Comparison of ENCODE assay signal across 14 cellular contexts in the genomic region with DNA sequence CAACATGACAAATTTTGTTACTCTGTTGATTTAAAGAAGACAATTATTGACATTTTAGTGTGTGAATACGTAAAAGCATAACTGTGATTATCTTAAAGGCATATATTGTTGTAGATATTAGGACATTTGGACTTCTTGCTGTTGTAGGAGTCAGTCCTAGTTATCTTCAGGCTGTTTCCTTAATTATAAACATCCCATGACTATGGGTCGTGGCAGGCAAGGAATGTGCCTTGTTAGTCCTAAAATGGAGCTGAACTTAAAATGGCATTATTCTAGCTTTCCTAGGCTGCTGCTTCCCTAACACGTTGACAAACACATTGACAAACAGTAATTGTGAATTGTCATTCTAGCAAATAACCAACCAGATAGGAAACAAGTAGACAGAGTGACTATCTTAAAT. TPM values are rescaled to one million over a fixed set of nuclear protein-coding genes. Genes with fewer than 3 reads are reported as not detected.
DNase-seq lines count a peak whose midpoint lies in the region; TF ChIP-seq lines count a peak whose summit lies in the region.
"Had no signal": no experiment of that assay in that cellular context is flagged by ENCODE, and none has a peak within 500 bp of the region (broad histone marks: within the 10 kb centered on the region; RNA-seq: fewer than 3 reads in every experiment).

No MANE protein-coding gene starts in this region.

- no peak overlapping the region for H3K4me3 ChIP-seq in breast epithelium

- CTCF ChIA-PET in MCF 10A (lab: Yijun Ruan, JAX): interaction anchor here (0.5 to 5.5 kb wide), 16 partner anchors 9 to 365 kb away, joined by 3 to 46 read pairs (median 4); no protein-coding TSS in a partner anchor
- CTCF ChIA-PET in activated CD4-positive, alpha-beta memory T cell treated with anti-CD3 and anti-CD28 coated beads for 36 hours (lab: Charles Lee): interaction anchor here (0.8 to 1.5 kb wide), 3 partner anchors 29 to 365 kb away, joined by 3 to 6 read pairs (median 4); no protein-coding TSS in a partner anchor
- CTCF ChIA-PET in Calu3 (lab: Charles Lee): interaction anchor here (1.2 to 3.1 kb wide), 3 partner anchors 23 to 365 kb away, joined by 5 to 16 read pairs (median 7); no protein-coding TSS in a partner anchor

- peaks cover 25% of the 10 kb centered on the region for H3K36me3 Mint-ChIP-seq in MCF 10A (ENCODE audit: insufficient read depth, unreplicated experiment)
- peaks cover 7% of the 10 kb centered on the region for H3K36me3 Mint-ChIP-seq in activated CD4-positive, alpha-beta memory T cell treated with anti-CD3 and anti-CD28 coated beads for 36 hours
- H3K36me3 Mint-ChIP-seq in glutamatergic neuron (ENCODE audit: unreplicated experiment): no peaks in the 10 kb centered on the region
- peaks cover 3% of the 10 kb centered on the region for H3K36me3 Mint-ChIP-seq in type B pancreatic cell
- H3K36me3 Mint-ChIP-seq in Calu3 (ENCODE audit: insufficient read depth, unreplicated experiment): peaks cover 47% of the 10 kb centered on the region

- no TSS peak for BruUV-seq in MCF 10A (replicated peaks; lab: Mats Ljungman, UMichigan)
- no TSS peak for BruUV-seq in Calu3 (replicated peaks; lab: Mats Ljungman, UMichigan)

- H3K4me3 Mint-ChIP-seq in MCF 10A (ENCODE audit: unreplicated experiment): peak overlapping the region; percentile 88
- peak overlapping the region; percentile 80 for H3K4me3 Mint-ChIP-seq in activated CD4-positive, alpha-beta memory T cell treated with anti-CD3 and anti-CD28 coated beads for 36 hours
- H3K4me3 Mint-ChIP-seq in glutamatergic neuron (ENCODE audit: unreplicated experiment): peak overlapping the region; percentile 67
- peak overlapping the region; percentile 78 for H3K4me3 Mint-ChIP-seq in type B pancreatic cell
- no peak overlapping the region for H3K4me3 Mint-ChIP-seq in Calu3 (ENCODE audit: low read depth, unreplicated experiment)

- no peak for TF ChIP-seq POLR2A in breast epithelium (IDR thresholded peaks at IDR 0.05)

- intact Hi-C loops in MCF 10A (cut with micrococcal nuclease) (no loop called here), breast epithelium (cut with DNase I; ENCODE audit: low total_unique reads) (no loop called here), Calu3 (cut with micrococcal nuclease; ENCODE audit: unreplicated experiment) (loop anchor here (5.0 kb wide), 1 partner anchor 210 kb away; no protein-coding TSS in a partner anchor)
- intact Hi-C loops in activated CD4-positive, alpha-beta memory T cell treated with anti-CD3 and anti-CD28 coated beads for 36 hours (cut with micrococcal nuclease): loop anchor here (5.0 kb wide), 1 partner anchor 365 kb away; no protein-coding TSS in a partner anchor

- TF ChIP-seq CTCF in MCF 10A (IDR thresholded peaks at IDR 0.05; ENCODE audit: unreplicated experiment) (no peak), breast epithelium (IDR thresholded peaks at IDR 0.05) (no peak), glutamatergic neuron (IDR thresholded peaks at IDR 0.05; ENCODE audit: partially characterized antibody, unreplicated experiment) (no peak), type B pancreatic cell (conservative IDR thresholded peaks at IDR 0.05) (no peak), Calu3 (IDR thresholded peaks at IDR 0.05; ENCODE audit: unreplicated experiment) (no peak)

- H3K27ac Mint-ChIP-seq in MCF 10A (ENCODE audit: low read depth, unreplicated experiment) (no peak overlapping the region), glutamatergic neuron (ENCODE audit: unreplicated experiment) (no peak overlapping the region), type B pancreatic cell (peak overlapping the region; percentile 52), Calu3 (ENCODE audit: unreplicated experiment) (no peak overlapping the region)
- peak overlapping the region; percentile 77 for H3K27ac Mint-ChIP-seq in activated CD4-positive, alpha-beta memory T cell treated with anti-CD3 and anti-CD28 coated beads for 36 hours

- H3K4me1 Mint-ChIP-seq in MCF 10A (ENCODE audit: insufficient read depth, unreplicated experiment) (peaks cover 28% of the 10 kb centered on the region), glutamatergic neuron (ENCODE audit: low read depth, unreplicated experiment) (peaks cover 29% of the 10 kb centered on the region), type B pancreatic cell (ENCODE audit: unreplicated experiment) (peaks cover 18% of the 10 kb centered on the region), Calu3 (ENCODE audit: low read depth, unreplicated experiment) (peaks cover 34% of the 10 kb centered on the region)
- H3K4me1 Mint-ChIP-seq in activated CD4-positive, alpha-beta memory T cell treated with anti-CD3 and anti-CD28 coated beads for 36 hours (ENCODE audit: low read depth): peaks cover 39% of the 10 kb centered on the region

- H3K27me3 Mint-ChIP-seq in MCF 10A (ENCODE audit: insufficient read depth, unreplicated experiment) (no peaks in the 10 kb centered on the region), glutamatergic neuron (ENCODE audit: unreplicated experiment) (peaks cover 33% of the 10 kb centered on the region), type B pancreatic cell (peaks cover 23% of the 10 kb centered on the region), Calu3 (ENCODE audit: unreplicated experiment) (no peaks in the 10 kb centered on the region)
- H3K27me3 Mint-ChIP-seq in activated CD4-positive, alpha-beta memory T cell treated with anti-CD3 and anti-CD28 coated beads for 36 hours: peaks cover 7% of the 10 kb centered on the region

- H3K4me1 ChIP-seq in breast epithelium: peaks cover 0 to 5% of the 10 kb centered on the region in 2 donors

- POLR2A ChIA-PET in MCF 10A (lab: Yijun Ruan, JAX): interaction anchor here (1.3 to 5.8 kb wide), 5 partner anchors 67 to 219 kb away, joined by 3 to 154 read pairs (median 74); a partner anchor contains a TSS
- POLR2A ChIA-PET in activated CD4-positive, alpha-beta memory T cell treated with anti-CD3 and anti-CD28 coated beads for 36 hours (lab: Charles Lee): interaction anchor here (0.9 to 1.2 kb wide), 3 partner anchors 44 to 220 kb away, joined by 3 read pairs; no protein-coding TSS in a partner anchor

- H3K9me3 Mint-ChIP-seq in MCF 10A (ENCODE audit: unreplicated experiment) (no peaks in the 10 kb centered on the region), glutamatergic neuron (ENCODE audit: unreplicated experiment) (peaks cover 36% of the 10 kb centered on the region), type B pancreatic cell (no peaks in the 10 kb centered on the region), Calu3 (ENCODE audit: low read depth, unreplicated experiment) (no peaks in the 10 kb centered on the region)
- peaks cover 5% of the 10 kb centered on the region for H3K9me3 Mint-ChIP-seq in activated CD4-positive, alpha-beta memory T cell treated with anti-CD3 and anti-CD28 coated beads for 36 hours

- no peaks in the 10 kb centered on the region for H3K36me3 ChIP-seq in breast epithelium
- H3K36me3 ChIP-seq: neutrophil, Peyer's patch had no signal

- H3K27ac ChIP-seq in breast epithelium: no peak overlapping the region
- H3K27ac ChIP-seq: neutrophil had no signal

- H3K27me3 ChIP-seq in breast epithelium: no peaks in the 10 kb centered on the region
- H3K27me3 ChIP-seq: Peyer's patch had no signal

- no peaks in the 10 kb centered on the region for H3K9me3 ChIP-seq in breast epithelium
- H3K9me3 ChIP-seq: neutrophil, Peyer's patch had no signal

- DNase-seq in MCF 10A (ENCODE audit: unreplicated experiment): no peak
- no peak for DNase-seq in breast epithelium (ENCODE audit: low spot score in 2 of 2)
- DNase-seq in activated CD4-positive, alpha-beta memory T cell treated with anti-CD3 and anti-CD28 coated beads for 36 hours: no peak
- no peak for DNase-seq in glutamatergic neuron
- no peak for DNase-seq in type B pancreatic cell (ENCODE audit: extremely low spot score, unreplicated experiment)
- no peak for DNase-seq in NCI-H524 (lab: John Stamatoyannopoulos, UW)
- no peak for DNase-seq in midbrain (lab: John Stamatoyannopoulos, UW)
- DNase-seq in Calu3: no peak
- DNase-seq: activated effector memory CD4-positive, alpha-beta T cell treated with anti-CD3 and anti-CD28 coated beads, Interleukin-2, amount 50 U/mL, for 16 hours; cortex of kidney; islet precursor cell; NCI-H226; Peyer's patch had no signal

RNA-seq across cellular contexts. Expression of a gene that starts 4.4 kb away (rescaled TPM):
- total RNA-seq in MCF 10A (2022): 164 and 169 TPM in 2 replicates
- total RNA-seq in breast epithelium: 10 to 100 TPM; 43.5 to 86.8 (median 86.2) TPM
- 10 to 100 TPM; 21.9 to 23.0 TPM for total RNA-seq in activated CD4-positive, alpha-beta memory T cell treated with anti-CD3 and anti-CD28 coated beads for 36 hours
- total RNA-seq in glutamatergic neuron (ENCODE audit: unreplicated experiment): 149 TPM
- total RNA-seq in type B pancreatic cell (ENCODE audit: low replicate concordance): 93.8 and 103 TPM in 2 replicates
- 129 and 139 TPM in 2 replicates for total RNA-seq in Calu3 (2022)

Comparison
In these comparisons a context has a peak if more than half of its experiments do, and no peak if none do; other contexts are left out.
1. H3K27ac Mint-ChIP-seq: peak in activated CD4-positive, alpha-beta memory T cell treated with anti-CD3 and anti-CD28 coated beads for 36 hours (single experiment) and type B pancreatic cell (single experiment); none in MCF 10A (single experiment), glutamatergic neuron (single experiment) and Calu3 (single experiment).
2. intact Hi-C loops: an anchor here in activated CD4-positive, alpha-beta memory T cell treated with anti-CD3 and anti-CD28 coated beads for 36 hours (5.0 kb wide) and Calu3 (5.0 kb wide); none called in MCF 10A and breast epithelium.